19 cellular contexts compared by ENCODE assay signal in the genomic region with DNA sequence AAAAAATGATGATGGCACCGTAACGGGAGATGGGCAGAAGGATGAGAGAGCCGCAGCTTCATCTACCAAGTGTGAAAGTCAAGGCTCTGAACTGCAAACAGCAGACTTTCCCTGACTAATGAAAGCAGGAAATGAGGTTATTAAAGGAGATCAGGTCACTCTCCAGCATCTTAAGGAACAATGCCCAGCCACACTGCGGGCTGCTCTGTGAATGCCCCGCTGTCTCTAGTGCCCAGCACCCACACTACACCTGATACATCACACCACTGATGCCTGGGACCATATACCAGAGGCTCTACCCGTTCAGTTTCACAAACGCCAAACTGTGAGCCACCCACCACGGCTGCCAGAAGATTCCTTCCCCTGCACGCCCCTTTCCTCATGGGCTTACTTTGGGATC.
DNase-seq lines count a peak whose midpoint lies in the region; ATAC-seq and TF ChIP-seq lines count a peak whose summit lies in the region.
"Had no signal": no experiment of that assay in that cellular context is flagged by ENCODE, and none has a peak within 500 bp of the region (broad histone marks: within the 10 kb centered on the region; RNA-seq: fewer than 3 reads in every experiment).

No MANE protein-coding gene starts in this region.

- ATAC-seq in HG02623 (IDR thresholded peaks at IDR 0.05; ENCODE audit: unreplicated experiment) = no peak
- ATAC-seq: HepG2, K562, PC-3, T-cell had no signal

- TF ChIP-seq CTCF in BE2C (IDR thresholded peaks at IDR 0.05; ENCODE audit: low read depth, low read length) = no peak

- peak overlapping the region; percentile 34 for H3K4me3 ChIP-seq in BE2C (ENCODE audit: low read depth, low read length)
- H3K4me3 ChIP-seq: K562, MG63, SK-N-MC had no signal

- H3K9me3 ChIP-seq in BE2C = peaks cover 2% of the 10 kb centered on the region; the same call in 1 of the 2 replicates
- H3K9me3 ChIP-seq: MG63 had no signal

- DNase-seq in BE2C = no peak
- peak; percentile 35 for DNase-seq in NCI-H69 (lab: John Stamatoyannopoulos, UW)
- DNase-seq in foreskin melanocyte = peak; percentile 9
- peak; percentile 33 for DNase-seq in pulmonary artery endothelial cell (ENCODE audit: low read depth, low spot score)
- no peak for DNase-seq in NCI-H2171 treated with DMSO at 0.1 percent for 48 hours (lab: John Stamatoyannopoulos, UW)
- no peak for DNase-seq in kidney tubule cell (ENCODE audit: low spot score)
- DNase-seq: CD4-positive, CD25-positive, alpha-beta regulatory T cell; EL; GF-D8; H9; HFFc6; MG63; NCI-H510A; PC-3; T-cell had no signal

- no peaks in the 10 kb centered on the region for H3K36me3 ChIP-seq in BE2C
- H3K36me3 ChIP-seq: MG63 had no signal

- peaks cover 14% of the 10 kb centered on the region for H3K4me1 ChIP-seq in BE2C

- no peaks in the 10 kb centered on the region for H3K27me3 ChIP-seq in BE2C
- H3K27me3 ChIP-seq: MG63 had no signal

Comparison
In these comparisons a context has a peak if more than half of its experiments do, and no peak if none do; other contexts are left out.
1. DNase-seq: peak in NCI-H69 (single experiment), foreskin melanocyte (single experiment) and pulmonary artery endothelial cell (single experiment); none in BE2C (single experiment), NCI-H2171 treated with DMSO at 0.1 percent for 48 hours (single experiment) and kidney tubule cell (single experiment).